Comparison of ENCODE assay signal across 15 cellular contexts in the genomic region with DNA sequence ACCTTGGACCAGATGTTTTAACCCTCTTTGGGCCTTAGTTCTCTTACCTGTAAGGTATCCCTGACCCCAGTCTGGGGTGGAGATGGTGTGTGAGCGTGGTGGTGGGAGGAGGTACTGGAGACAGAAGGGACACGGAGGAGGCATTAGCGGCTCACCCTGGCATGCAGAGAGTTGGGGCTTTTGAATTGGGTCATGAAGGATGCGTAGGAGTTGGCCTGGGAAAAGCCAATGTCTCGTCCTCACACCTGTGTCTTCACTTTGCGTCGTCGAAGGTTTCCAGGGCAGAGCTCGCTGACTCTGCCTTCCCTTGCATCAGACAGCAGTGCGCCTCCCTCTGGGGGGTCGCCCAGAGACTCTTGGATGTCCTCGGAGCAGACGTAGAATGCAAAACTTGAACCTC. TPM values are rescaled to one million over a fixed set of nuclear protein-coding genes. Genes with fewer than 3 reads are reported as not detected.
DNase-seq lines count a peak whose midpoint lies in the region; ATAC-seq, FAIRE-seq and TF ChIP-seq lines count a peak whose summit lies in the region.
"Had no signal": no experiment of that assay in that cellular context is flagged by ENCODE, and none has a peak within 500 bp of the region (broad histone marks: within the 10 kb centered on the region; RNA-seq: fewer than 3 reads in every experiment).

No MANE protein-coding gene starts in this region.

- H3K27me3 ChIP-seq in mammary epithelial cell (ENCODE audit: insufficient read depth, low read length) (no peaks in the 10 kb centered on the region), K562 (ENCODE audit: control insufficient read depth in 2 of 2, insufficient read depth in 2 of 2, low read length in 2 of 2) (no peaks in the 10 kb centered on the region), right lobe of liver (no peaks in the 10 kb centered on the region), skeletal muscle tissue (ENCODE audit: control insufficient read depth in 3 of 3, insufficient read depth in 3 of 3, low read length in 3 of 3) (no peaks in the 10 kb centered on the region), BE2C (no peaks in the 10 kb centered on the region)
- H3K27me3 ChIP-seq: SJSA1 had no signal

- peaks cover 27% of the 10 kb centered on the region for H3K4me1 Mint-ChIP-seq in MCF 10A (ENCODE audit: insufficient read depth, unreplicated experiment)

- no peaks in the 10 kb centered on the region for H3K36me3 ChIP-seq in mammary epithelial cell (ENCODE audit: insufficient read depth, low read length)
- no peaks in the 10 kb centered on the region; the same call in 2 of the 3 replicates for H3K36me3 ChIP-seq in K562 (ENCODE audit: control insufficient read depth, insufficient read depth, low read length)
- H3K36me3 ChIP-seq in right lobe of liver = no peaks in the 10 kb centered on the region
- no peaks in the 10 kb centered on the region for H3K36me3 ChIP-seq in skeletal muscle tissue (ENCODE audit: control insufficient read depth in 3 of 3, insufficient read depth in 3 of 3, low read length in 3 of 3)
- no peaks in the 10 kb centered on the region for H3K36me3 ChIP-seq in BE2C
- H3K36me3 ChIP-seq: SJSA1 had no signal

- H3K27ac Mint-ChIP-seq in MCF 10A (ENCODE audit: low read depth, unreplicated experiment) = peak overlapping the region; percentile 81

- H3K79me2 ChIP-seq in mammary epithelial cell (ENCODE audit: insufficient read depth, low read length) = peaks cover 100% of the 10 kb centered on the region
- H3K79me2 ChIP-seq in K562 (ENCODE audit: control insufficient read depth, insufficient read depth, low read length) = peaks cover 90% of the 10 kb centered on the region

- in situ Hi-C loops in mammary epithelial cell (cut with MboI; ENCODE audit: low sequenced_read_pairs in 2 of 2) = no loop called here
- in situ Hi-C loops in K562 (cut with MboI) = no loop called here

- no peak for TF ChIP-seq POLR2A in K562 (conservative IDR thresholded peaks at IDR 0.05)
- no peak for TF ChIP-seq POLR2A in right lobe of liver (IDR thresholded peaks at IDR 0.05)

- H3K4me3 ChIP-seq in mammary epithelial cell (replicated peaks in 1 of 3; ENCODE audit: insufficient read depth in 1 of 3, low read depth in 2 of 3, low read length in 3 of 3) (no peak overlapping the region), K562 (no peak overlapping the region), right lobe of liver (peak overlapping the region in 1 of 3 donors; percentile 54), skeletal muscle tissue (ENCODE audit: low read length in 3 of 3) (no peak overlapping the region), BE2C (ENCODE audit: low read depth, low read length) (no peak overlapping the region)
- H3K4me3 ChIP-seq: SJSA1 had no signal

- H3K4me1 ChIP-seq in mammary epithelial cell (ENCODE audit: insufficient read depth, low read length) (peaks cover 27% of the 10 kb centered on the region), K562 (replicated peaks in 1 of 2; ENCODE audit: control insufficient read depth in 2 of 2, insufficient read depth in 2 of 2, low read length in 2 of 2) (peaks cover 33 to 100% of the 10 kb centered on the region in 2 experiments), right lobe of liver (peaks cover 0 to 98% (median 66%) of the 10 kb centered on the region in 4 donors), skeletal muscle tissue (ENCODE audit: control insufficient read depth in 3 of 3, insufficient read depth in 3 of 3, low read length in 3 of 3) (peaks cover 98 to 100% (median 100%) of the 10 kb centered on the region in 3 donors), BE2C (peaks cover 30% of the 10 kb centered on the region)

- intact Hi-C loops in MCF 10A (cut with micrococcal nuclease) = no loop called here
- intact Hi-C loops in mammary epithelial cell (cut with micrococcal nuclease) = no loop called here
- intact Hi-C loops in K562 (cut with micrococcal nuclease) = no loop called here
- intact Hi-C loops in right lobe of liver (cut with DNase I) = loop anchor here in 1 of 2 donors (5.0 to 10.0 kb wide), 2 partner anchors 40 to 163 kb away; no protein-coding TSS in a partner anchor

- 97% methylated on average over 13 of the region's 13 CpGs for WGBS in mammary epithelial cell (ENCODE audit: low coverage, missing lambda C conversion rate)
- WGBS in K562 (ENCODE audit: insufficient coverage, low coverage, missing lambda C conversion rate) = 82% methylated on average over 12 of the region's 13 CpGs
- WGBS in right lobe of liver (ENCODE audit: insufficient coverage, low coverage, low lambda C conversion rate, missing lambda C conversion rate) = 37% methylated on average over 6 of the region's 13 CpGs

- H3K4me3 Mint-ChIP-seq in MCF 10A (ENCODE audit: unreplicated experiment) = no peak overlapping the region

- no peak overlapping the region for H3K4me2 ChIP-seq in mammary epithelial cell (ENCODE audit: insufficient read depth, low read depth, low read length)
- no peak overlapping the region for H3K4me2 ChIP-seq in K562 (ENCODE audit: insufficient read depth, low read length)

- TF ChIP-seq EP300 in K562 (IDR thresholded peaks at IDR 0.05; ENCODE audit: low read length) = no peak

- dilution Hi-C loops in mammary epithelial cell (cut with HindIII; ENCODE audit: low sequenced_read_pairs) = loop anchor here (10.0 kb wide), 1 partner anchor 67 kb away; no protein-coding TSS in a partner anchor

- no peak overlapping the region for H2AFZ ChIP-seq in mammary epithelial cell (ENCODE audit: low read depth, low read length)
- H2AFZ ChIP-seq in K562 (ENCODE audit: low read depth, low read length) = no peak overlapping the region

- no peaks in the 10 kb centered on the region for H3K9me3 Mint-ChIP-seq in MCF 10A (ENCODE audit: unreplicated experiment)

- no peak overlapping the region for H3K9ac ChIP-seq in mammary epithelial cell (ENCODE audit: insufficient read depth, low read length)
- H3K9ac ChIP-seq in K562 (ENCODE audit: insufficient read depth in 1 of 2, low read depth in 2 of 2, low read length in 2 of 2) = peak overlapping the region in 1 of 2 experiments; percentile 80; a peak in 2 of 4 replicates
- peak overlapping the region in 2 of 3 donors; percentile 51 to 81 for H3K9ac ChIP-seq in skeletal muscle tissue (ENCODE audit: low read depth in 1 of 3, low read length in 3 of 3)

- no peaks in the 10 kb centered on the region for H3K9me3 ChIP-seq in mammary epithelial cell (replicated peaks; ENCODE audit: insufficient read depth, low read length)
- H3K9me3 ChIP-seq in K562 (replicated peaks; ENCODE audit: control insufficient read depth, insufficient read depth, low read depth, low read length) = no peaks in the 10 kb centered on the region
- H3K9me3 ChIP-seq in right lobe of liver = no peaks in the 10 kb centered on the region
- H3K9me3 ChIP-seq in skeletal muscle tissue (ENCODE audit: control insufficient read depth in 3 of 3, low read length in 3 of 3) = no peaks in the 10 kb centered on the region
- H3K9me3 ChIP-seq in BE2C = no peaks in the 10 kb centered on the region
- H3K9me3 ChIP-seq: SJSA1 had no signal

- no peak for FAIRE-seq in K562 (lab: Jason Lieb, UNC)
- FAIRE-seq: G401.6, GM12891 had no signal

- CTCF ChIA-PET in MCF 10A (lab: Yijun Ruan, JAX) (interaction anchor here (0.6 kb wide), 1 partner anchor 9 kb away, joined by 4 read pairs; no protein-coding TSS in a partner anchor), mammary epithelial cell (lab: Charles Lee; ENCODE audit: low non-redundant PET) (no interaction called here), K562 (lab: Yijun Ruan, JAX; ENCODE audit: low intra/inter-chr PET ratio) (no interaction called here)

- BruUV-seq in MCF 10A (replicated peaks; lab: Mats Ljungman, UMichigan) = no TSS peak
- no TSS peak for BruUV-seq in mammary epithelial cell (replicated peaks; lab: Mats Ljungman, UMichigan)
- no TSS peak for BruUV-seq in K562 (replicated peaks; lab: Mats Ljungman, UMichigan)

- H4K20me1 ChIP-seq in mammary epithelial cell (ENCODE audit: insufficient read depth, low read length) (peaks cover 25% of the 10 kb centered on the region), K562 (replicated peaks; ENCODE audit: control insufficient read depth, insufficient read depth, low read length) (peaks cover 32% of the 10 kb centered on the region)

- DNase-seq in MCF 10A (ENCODE audit: unreplicated experiment) (no peak), mammary epithelial cell (no peak), K562 (ENCODE audit: extremely low read depth in 1 of 4, low spot score in 3 of 4) (no peak), right lobe of liver (no peak), NCI-H187 treated with DMSO at 0.1 percent for 48 hours (lab: John Stamatoyannopoulos, UW) (no peak), BE2C (no peak), NCI-H1694 treated with DMSO at 0.1 percent for 48 hours (lab: John Stamatoyannopoulos, UW) (no peak)
- DNase-seq: DMS79 treated with DMSO at 0.1 percent for 48 hours, Karpas-422, NCI-H2029, NCI-H524 treated with DMSO at 0.1 percent for 48 hours had no signal

- H3K27me3 Mint-ChIP-seq in MCF 10A (ENCODE audit: insufficient read depth, unreplicated experiment) = no peaks in the 10 kb centered on the region

- ATAC-seq in K562 (no peak), right lobe of liver (no peak)

- H3K27ac ChIP-seq in mammary epithelial cell (ENCODE audit: insufficient read depth, low read depth, low read length) (no peak overlapping the region), K562 (ENCODE audit: extremely low read depth, low read depth, low read length) (no peak overlapping the region), right lobe of liver (peak overlapping the region; percentile 65 to 97 (median 77)), skeletal muscle tissue (ENCODE audit: low read depth, low read length) (peak overlapping the region; percentile 51)
- H3K27ac ChIP-seq: SJSA1 had no signal

- TF ChIP-seq CTCF in MCF 10A (IDR thresholded peaks at IDR 0.05; ENCODE audit: unreplicated experiment) (no peak), mammary epithelial cell (conservative IDR thresholded peaks at IDR 0.05 in 1 of 2, IDR thresholded peaks at IDR 0.05 in 1 of 2; ENCODE audit: extremely low read depth in 1 of 2, insufficient read depth in 1 of 2, low read depth in 1 of 2, low read length in 2 of 2) (no peak), K562 (IDR thresholded peaks at IDR 0.05 in 2 of 3, conservative IDR thresholded peaks at IDR 0.05 in 1 of 3; ENCODE audit: insufficient read depth in 2 of 3, low read depth in 1 of 3, low read length in 3 of 3) (no peak), right lobe of liver (IDR thresholded peaks at IDR 0.05) (no peak), BE2C (IDR thresholded peaks at IDR 0.05; ENCODE audit: low read depth, low read length) (no peak)

- peaks cover 21% of the 10 kb centered on the region for H3K36me3 Mint-ChIP-seq in MCF 10A (ENCODE audit: insufficient read depth, unreplicated experiment)

- POLR2A ChIA-PET in MCF 10A (lab: Yijun Ruan, JAX) = no interaction called here
- POLR2A ChIA-PET in K562 (lab: Yijun Ruan, JAX) = no interaction called here

- H3K9me1 ChIP-seq in K562 (ENCODE audit: control insufficient read depth, insufficient read depth, low read length) = peaks cover 5% of the 10 kb centered on the region

- no peak for TF ChIP-seq RAD21 in K562 (CRISPR knock-in tag; conservative IDR thresholded peaks at IDR 0.05 in 1 of 2, IDR thresholded peaks at IDR 0.05 in 1 of 2)

RNA-seq across cellular contexts. Expression of gene RXRA, which starts 11.2 kb away (rescaled TPM):
- total RNA-seq in MCF 10A (2022) = 57.7 and 65.5 TPM in 2 replicates
- 10 to 100 TPM; 31.0 to 39.2 TPM for total RNA-seq in mammary epithelial cell
- 25.2 TPM for polyA plus RNA-seq in mammary epithelial cell
- 28.5 TPM for polyA minus RNA-seq in mammary epithelial cell
- total RNA-seq in K562 (2011; cell fraction: chromatin; rRNA removed; ENCODE audit: low replicate concordance) = 9.2 and 26.3 TPM in 2 replicates
- 12.6 and 15.3 TPM in 2 replicates for total RNA-seq in K562 (2011; cell fraction: nucleolus; rRNA removed)
- total RNA-seq in K562 (2011; cell fraction: nucleoplasm; rRNA removed) = 9.4 and 10.3 TPM in 2 replicates
- total RNA-seq in K562 (2014; rRNA removed) = 9.6 and 11.0 TPM in 2 replicates
- 1.5 and 1.8 TPM in 2 replicates for total RNA-seq in K562 (2014; rRNA removed; fragmentation: Illumina TruSeq; extraction: Trizol)
- 4.2 and 5.7 TPM in 2 replicates for total RNA-seq in K562 (2015; rRNA removed; fragmentation: Illumina TruSeq; extraction: Trizol)
- 21.4 and 23.6 TPM in 2 replicates for total RNA-seq in K562 (2021)
- polyA plus RNA-seq in K562 (2011; rRNA removed) = 4.0 and 4.6 TPM in 2 replicates
- 8.4 and 14.0 TPM in 2 replicates for polyA plus RNA-seq in K562 (2011; cell fraction: cytosol; rRNA removed)
- 7.8 and 14.2 TPM in 2 replicates for polyA plus RNA-seq in K562 (2011; cell fraction: nucleus; rRNA removed)
- polyA plus RNA-seq in K562 (2012) = 13.9 and 14.6 TPM in 2 replicates
- polyA plus RNA-seq in K562 (2014; fragmentation: Illumina TruSeq; extraction: Trizol) = 5.2 and 14.5 TPM in 2 replicates
- polyA plus RNA-seq in K562 (2014; fragmentation: Nextera tagmentation; extraction: Ambion mirVana) = under 1 TPM; 0.35 to 0.56 TPM
- 6.8 and 14.8 TPM in 2 replicates for polyA plus RNA-seq in K562 (2014; rRNA removed)
- polyA minus RNA-seq in K562 (2011; rRNA and poly(A)+ RNA removed) = 2.2 and 4.3 TPM in 2 replicates
- polyA minus RNA-seq in K562 (2011; cell fraction: cytosol; rRNA and poly(A)+ RNA removed) = 13.6 and 24.3 TPM in 2 replicates
- 6.7 and 8.4 TPM in 2 replicates for polyA minus RNA-seq in K562 (2011; cell fraction: nucleus; rRNA and poly(A)+ RNA removed)
- total RNA-seq in right lobe of liver = 100 to 1,000 TPM; 105 to 165 (median 131) TPM
- total RNA-seq in skeletal muscle tissue = 11.5 TPM
- polyA plus RNA-seq in BE2C (2012; ENCODE audit: insufficient read depth, insufficient read length, low read depth) = 47.3 TPM

Comparison
In these comparisons a context has a peak if more than half of its experiments do, and no peak if none do; other contexts are left out.
1. H3K27ac ChIP-seq: peak in right lobe of liver (3 of 3) and skeletal muscle tissue (single experiment); none in mammary epithelial cell (single experiment) and K562 (single experiment).